8 cellular contexts compared by ENCODE assay signal in the genomic region with DNA sequence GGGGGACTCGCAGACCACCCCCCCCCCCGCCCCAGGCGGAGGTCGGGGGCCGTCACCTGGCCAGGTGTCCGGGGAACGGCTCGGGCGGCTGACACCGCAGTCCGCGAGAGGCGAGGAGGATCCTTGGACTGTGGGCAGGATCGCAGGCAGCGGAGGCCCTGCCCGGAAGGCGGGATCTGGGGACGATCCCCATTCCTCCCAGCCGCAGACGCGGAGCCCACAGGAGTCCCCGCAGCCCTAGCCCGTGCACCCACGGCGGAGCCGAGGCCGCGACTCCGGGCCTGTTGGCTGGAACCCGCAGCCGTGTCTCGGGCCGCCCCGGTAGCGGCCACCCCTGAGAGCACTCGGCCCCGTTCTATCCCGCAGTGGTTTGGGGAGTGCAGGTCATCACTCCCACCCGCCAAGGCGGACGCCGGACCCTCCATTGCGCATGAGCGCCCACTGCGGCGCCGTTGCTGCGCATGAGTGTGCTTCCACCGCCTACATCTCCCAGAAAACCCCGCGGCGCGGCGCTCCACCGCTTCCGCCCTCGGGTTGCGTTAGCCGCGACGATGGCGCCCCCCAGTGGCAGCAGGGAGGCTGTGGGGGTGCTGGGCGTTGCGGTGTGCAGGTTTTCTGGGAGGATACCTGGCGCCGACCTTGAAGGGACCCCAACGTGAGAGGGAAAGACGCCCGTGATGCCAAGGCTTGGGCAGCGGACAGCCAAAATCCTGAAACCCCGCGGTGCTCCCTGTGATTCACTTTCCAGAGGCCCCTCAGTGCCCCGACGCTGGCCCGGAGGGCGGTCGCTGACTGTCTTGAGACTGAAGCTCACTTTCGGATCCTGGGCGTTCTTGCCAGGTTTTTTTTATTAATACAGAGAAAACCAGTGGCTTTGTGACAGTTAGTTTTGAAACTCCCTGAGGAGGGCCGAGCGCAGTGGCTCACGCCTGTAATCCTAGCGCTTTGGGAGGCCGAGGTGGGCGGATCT. TPM values are rescaled to one million over a fixed set of nuclear protein-coding genes. Genes with fewer than 3 reads are reported as not detected.
DNase-seq lines count a peak whose midpoint lies in the region; ATAC-seq, FAIRE-seq and TF ChIP-seq lines count a peak whose summit lies in the region.

No MANE protein-coding gene starts in this region.

- no peaks in the 10 kb centered on the region for H3K36me3 ChIP-seq in left lung

- intact Hi-C loops in left lung (cut with DNase I), result loop anchor here (5.0 to 10.0 kb wide), 2 partner anchors 130 to 418 kb away; no protein-coding TSS in a partner anchor

- peak overlapping the region; percentile 69 to 76 for H3K4me3 ChIP-seq in left lung

- H3K9me3 ChIP-seq in left lung, result peaks cover 0 to 22% of the 10 kb centered on the region in 2 donors

- peaks cover 7 to 16% of the 10 kb centered on the region in 2 donors for H3K4me1 ChIP-seq in left lung

- H3K27ac ChIP-seq in left lung, result peak overlapping the region; percentile 84 to 93

- TF ChIP-seq CTCF in left lung (IDR thresholded peaks at IDR 0.05), result peak; percentile 92 to 97

- no peaks in the 10 kb centered on the region for H3K27me3 ChIP-seq in left lung

- peak; percentile 9 for FAIRE-seq in A204.1 (lab: Jason Lieb, UNC)

- ATAC-seq in GM18517 (IDR thresholded peaks at IDR 0.05; ENCODE audit: unreplicated experiment) (peak; percentile 68), HG03095 (IDR thresholded peaks at IDR 0.05; ENCODE audit: unreplicated experiment) (peak; percentile 60), left lung (peak; percentile 97)

- DNase-seq in NCI-H226, result peak; percentile 88
- peak; percentile 97 for DNase-seq in activated CD4-positive, alpha-beta T cell treated with anti-CD3 and anti-CD28 coated beads, Interleukin-2, amount 50 U/mL, for 4 hours
- peak; percentile 97 for DNase-seq in dermis blood vessel endothelial cell
- peak; percentile 96 to 99 for DNase-seq in left lung
- peak; percentile 99 for DNase-seq in stimulated activated CD4-positive, alpha-beta T cell treated with anti-CD3 and anti-CD28 coated beads, Interleukin-2, amount 100 ng/mL, for 24 hours

RNA-seq across cellular contexts. Expression of a gene that starts 4.4 kb away (rescaled TPM):
- total RNA-seq in dermis blood vessel endothelial cell (13.1 and 14.6 TPM in 2 replicates), left lung (10 to 100 TPM in 1 of 2 donors, 1 to 10 TPM in 1; 7.9 to 11.7 TPM)

RNA-seq across cellular contexts. Expression of a gene that starts 27.9 kb away (rescaled TPM):
- 21.0 and 21.3 TPM in 2 replicates for total RNA-seq in dermis blood vessel endothelial cell
- total RNA-seq in left lung, result 10 to 100 TPM; 19.9 to 25.9 TPM

RNA-seq across cellular contexts. Expression of a gene that starts 56.9 kb away (rescaled TPM):
- total RNA-seq in dermis blood vessel endothelial cell (44.4 and 45.1 TPM in 2 replicates), left lung (10 to 100 TPM; 32.7 to 58.1 TPM)

Comparison
In these comparisons a context has a peak if more than half of its experiments do, and no peak if none do; other contexts are left out.
1. Peak in every context shown above with its lines: DNase-seq, ATAC-seq, H3K4me3 ChIP-seq and H3K27ac ChIP-seq.